ENCODE assay signal across 17 cellular contexts in genomic region chr7:97317575-97317974, GRCh38.
"Had no signal": no experiment of that assay in that cellular context is flagged by ENCODE, and none has a peak within 500 bp of the region (broad histone marks: within the 10 kb centered on the region; RNA-seq: fewer than 3 reads in every experiment).

No MANE protein-coding gene starts in this region.

- H3K9me3 ChIP-seq: ovary, testis, upper lobe of left lung had no signal

- H3K36me3 Mint-ChIP-seq: activated naive CD8-positive, alpha-beta T cell treated with anti-CD3 and anti-CD28 coated beads, Interleukin-2, amount 10 ng/mL, durations not matched to agents 7 days and 5 days; brain had no signal

- H3K9me3 Mint-ChIP-seq: activated naive CD8-positive, alpha-beta T cell treated with anti-CD3 and anti-CD28 coated beads, Interleukin-2, amount 10 ng/mL, durations not matched to agents 7 days and 5 days had no signal

- H3K36me3 ChIP-seq: ovary, stomach, upper lobe of left lung, WERI-Rb-1 had no signal

- DNase-seq: activated CD4-positive, alpha-beta T cell treated with anti-CD3 and anti-CD28 coated beads for 48 hours; activated CD8-positive, alpha-beta memory T cell treated with anti-CD3 and anti-CD28 coated beads, Interleukin-2, amount 50 U/mL, for 48 hours; activated naive CD8-positive, alpha-beta T cell treated with anti-CD3 and anti-CD28 coated beads, Interleukin-2, amount 10 ng/mL, durations not matched to agents 7 days and 5 days; activated T-cell treated with anti-CD3 and anti-CD28 coated beads, Interleukin-2, amount 50 U/mL, for 72 hours; effector CD8-positive, alpha-beta T cell; foreskin keratinocyte; left colon; midbrain; ovary; stimulated activated CD4-positive, alpha-beta T cell treated with anti-CD3 and anti-CD28 coated beads, Interleukin-12 subunit alpha, Interleukin-12 subunit beta, amount 100 ng/mL, for 4 hours; stimulated activated CD4-positive, alpha-beta T cell treated with anti-CD3 and anti-CD28 coated beads, Interleukin-2, amount 100 ng/mL, for 24 hours; stomach; testis; upper lobe of left lung; WERI-Rb-1 had no signal

- H3K4me3 Mint-ChIP-seq: activated naive CD8-positive, alpha-beta T cell treated with anti-CD3 and anti-CD28 coated beads, Interleukin-2, amount 10 ng/mL, durations not matched to agents 7 days and 5 days; activated T-cell treated with anti-CD3 and anti-CD28 coated beads, Interleukin-2, amount 50 U/mL, for 72 hours; brain had no signal

- H3K27ac ChIP-seq: foreskin keratinocyte, ovary, stomach, testis, upper lobe of left lung, WERI-Rb-1 had no signal

- H3K4me1 Mint-ChIP-seq: activated naive CD8-positive, alpha-beta T cell treated with anti-CD3 and anti-CD28 coated beads, Interleukin-2, amount 10 ng/mL, durations not matched to agents 7 days and 5 days; brain had no signal

- H3K27ac Mint-ChIP-seq: activated naive CD8-positive, alpha-beta T cell treated with anti-CD3 and anti-CD28 coated beads, Interleukin-2, amount 10 ng/mL, durations not matched to agents 7 days and 5 days; activated T-cell treated with anti-CD3 and anti-CD28 coated beads, Interleukin-2, amount 50 U/mL, for 72 hours; brain had no signal

- H3K4me1 ChIP-seq: foreskin keratinocyte, stomach, testis, upper lobe of left lung had no signal

- H3K27me3 Mint-ChIP-seq: activated naive CD8-positive, alpha-beta T cell treated with anti-CD3 and anti-CD28 coated beads, Interleukin-2, amount 10 ng/mL, durations not matched to agents 7 days and 5 days had no signal

- H3K27me3 ChIP-seq: foreskin keratinocyte, ovary, stomach, testis, upper lobe of left lung had no signal

- ATAC-seq: activated T-cell treated with anti-CD3 and anti-CD28 coated beads, Interleukin-2, amount 50 U/mL, for 72 hours; foreskin keratinocyte; left colon had no signal

- H3K4me3 ChIP-seq: lung, ovary, stomach, testis, upper lobe of left lung had no signal
